1 cellular context compared by ENCODE assay signal in genomic region chr20:41178495-41178894, GRCh38.
TF ChIP-seq lines count a peak whose summit lies in the region.

No MANE protein-coding gene starts in this region.

TF ChIP-seq in IMR-90, 13 proteins besides CTCF, POLR2A, EP300 and RAD21 (continued from another document):
- no peak for TF ChIP-seq NFE2L2 (IDR thresholded peaks at IDR 0.05; ENCODE audit: low read depth, low read length)
